In the genomic region with DNA sequence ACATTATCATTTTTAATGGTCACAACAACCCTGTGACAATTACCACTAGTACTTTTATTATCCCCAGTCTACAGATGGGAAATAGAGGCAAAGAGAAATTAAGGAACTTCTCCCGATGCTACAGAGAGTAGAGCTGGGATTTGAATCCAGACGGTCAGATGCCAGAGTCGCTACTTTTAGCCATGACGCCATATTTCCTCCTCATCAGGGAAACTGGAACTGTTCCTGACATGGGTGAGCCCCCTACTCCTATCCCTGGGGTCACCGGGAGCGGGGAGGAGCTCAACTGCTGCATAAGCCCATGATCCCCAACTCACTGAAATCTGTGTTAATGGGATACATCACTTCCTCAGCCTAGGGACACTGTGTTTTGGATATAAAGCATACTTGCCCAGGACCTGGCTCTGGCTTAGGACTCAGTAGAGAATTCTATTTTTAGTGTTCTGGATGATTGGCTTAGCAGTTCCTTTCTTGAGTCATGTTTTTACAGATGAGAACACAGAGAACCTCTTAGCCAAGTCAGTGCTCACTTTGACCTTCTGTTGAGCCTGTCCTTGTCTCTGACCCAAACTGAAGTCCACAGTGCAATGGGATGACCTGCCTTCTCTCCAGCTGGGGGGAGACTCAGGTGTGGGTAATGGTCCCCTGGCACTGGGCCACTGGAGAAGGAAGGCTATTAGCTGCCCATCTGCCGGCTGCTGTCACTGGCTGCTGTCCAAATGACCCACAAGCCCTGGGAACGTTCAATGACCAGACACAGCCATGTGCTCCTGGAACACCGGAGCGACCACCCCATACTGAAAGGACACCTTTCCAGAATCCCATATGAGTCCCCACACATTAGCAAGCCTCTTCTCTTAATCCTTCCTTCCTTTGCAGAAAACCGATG, we compare ENCODE assay signal across 1 cellular context.
TF ChIP-seq lines count a peak whose summit lies in the region.

No MANE protein-coding gene starts in this region.

TF ChIP-seq in HepG2, 621 proteins besides CTCF, POLR2A, EP300 and RAD21 (continued from another document):
- TF ChIP-seq, protein P1, sequence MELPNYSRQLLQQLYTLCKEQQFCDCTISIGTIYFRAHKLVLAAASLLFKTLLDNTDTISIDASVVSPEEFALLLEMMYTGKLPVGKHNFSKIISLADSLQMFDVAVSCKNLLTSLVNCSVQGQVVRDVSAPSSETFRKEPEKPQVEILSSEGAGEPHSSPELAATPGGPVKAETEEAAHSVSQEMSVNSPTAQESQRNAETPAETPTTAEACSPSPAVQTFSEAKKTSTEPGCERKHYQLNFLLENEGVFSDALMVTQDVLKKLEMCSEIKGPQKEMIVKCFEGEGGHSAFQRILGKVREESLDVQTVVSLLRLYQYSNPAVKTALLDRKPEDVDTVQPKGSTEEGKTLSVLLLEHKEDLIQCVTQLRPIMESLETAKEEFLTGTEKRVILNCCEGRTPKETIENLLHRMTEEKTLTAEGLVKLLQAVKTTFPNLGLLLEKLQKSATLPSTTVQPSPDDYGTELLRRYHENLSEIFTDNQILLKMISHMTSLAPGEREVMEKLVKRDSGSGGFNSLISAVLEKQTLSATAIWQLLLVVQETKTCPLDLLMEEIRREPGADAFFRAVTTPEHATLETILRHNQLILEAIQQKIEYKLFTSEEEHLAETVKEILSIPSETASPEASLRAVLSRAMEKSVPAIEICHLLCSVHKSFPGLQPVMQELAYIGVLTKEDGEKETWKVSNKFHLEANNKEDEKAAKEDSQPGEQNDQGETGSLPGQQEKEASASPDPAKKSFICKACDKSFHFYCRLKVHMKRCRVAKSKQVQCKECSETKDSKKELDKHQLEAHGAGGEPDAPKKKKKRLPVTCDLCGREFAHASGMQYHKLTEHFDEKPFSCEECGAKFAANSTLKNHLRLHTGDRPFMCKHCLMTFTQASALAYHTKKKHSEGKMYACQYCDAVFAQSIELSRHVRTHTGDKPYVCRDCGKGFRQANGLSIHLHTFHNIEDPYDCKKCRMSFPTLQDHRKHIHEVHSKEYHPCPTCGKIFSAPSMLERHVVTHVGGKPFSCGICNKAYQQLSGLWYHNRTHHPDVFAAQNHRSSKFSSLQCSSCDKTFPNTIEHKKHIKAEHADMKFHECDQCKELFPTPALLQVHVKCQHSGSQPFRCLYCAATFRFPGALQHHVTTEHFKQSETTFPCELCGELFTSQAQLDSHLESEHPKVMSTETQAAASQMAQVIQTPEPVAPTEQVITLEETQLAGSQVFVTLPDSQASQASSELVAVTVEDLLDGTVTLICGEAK (IDR thresholded peaks at IDR 0.05), result no peak
- TF ChIP-seq, protein P1 (CRISPR knock-in tag; IDR thresholded peaks at IDR 0.05), result no peak
- no peak for TF ChIP-seq ZNF326 (CRISPR knock-in tag; IDR thresholded peaks at IDR 0.05; ENCODE audit: borderline replicate concordance)
- TF ChIP-seq BHLHE40 (IDR thresholded peaks at IDR 0.05; ENCODE audit: low read length), result no peak
- no peak for TF ChIP-seq ZNF670 (CRISPR knock-in tag; IDR thresholded peaks at IDR 0.05; ENCODE audit: borderline replicate concordance)
- TF ChIP-seq PAX8 (CRISPR knock-in tag; IDR thresholded peaks at IDR 0.05; ENCODE audit: borderline replicate concordance), result no peak
- no peak for TF ChIP-seq SMAD3 (CRISPR knock-in tag; IDR thresholded peaks at IDR 0.05)
